Comparison of ENCODE assay signal across 16 cellular contexts in the genomic region with DNA sequence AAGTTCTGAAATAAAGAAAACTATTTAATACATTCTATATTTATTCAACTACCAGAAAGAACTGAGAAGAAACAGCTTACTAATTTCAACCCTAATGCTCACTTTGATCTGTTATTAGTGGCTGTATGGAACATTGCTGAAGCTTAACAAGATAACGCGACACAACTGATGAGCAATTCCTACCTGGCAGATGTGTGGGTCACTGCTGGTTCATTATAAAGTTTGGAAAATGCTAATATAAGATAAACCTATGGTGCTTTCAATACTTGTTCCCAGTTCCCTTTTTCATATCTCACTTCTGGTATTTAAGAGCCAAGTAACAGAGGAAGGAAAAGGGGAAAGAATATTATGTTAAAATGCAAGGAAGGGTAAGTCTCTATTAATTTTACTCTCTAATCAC. TPM values are rescaled to one million over a fixed set of nuclear protein-coding genes. Genes with fewer than 3 reads are reported as not detected.
DNase-seq lines count a peak whose midpoint lies in the region; ATAC-seq, FAIRE-seq and TF ChIP-seq lines count a peak whose summit lies in the region.
"Had no signal": no experiment of that assay in that cellular context is flagged by ENCODE, and none has a peak within 500 bp of the region (broad histone marks: within the 10 kb centered on the region; RNA-seq: fewer than 3 reads in every experiment).

No MANE protein-coding gene starts in this region.

- ATAC-seq in GM21381 (IDR thresholded peaks at IDR 0.05; ENCODE audit: unreplicated experiment) (peak; percentile 57), HG03095 (IDR thresholded peaks at IDR 0.05; ENCODE audit: unreplicated experiment) (peak; percentile 44), WTC11 (no peak), HG03108 (IDR thresholded peaks at IDR 0.05; ENCODE audit: unreplicated experiment) (no peak), HG02970 (IDR thresholded peaks at IDR 0.05; ENCODE audit: low FRiP score, unreplicated experiment) (no peak)

- FAIRE-seq in GM12892 (lab: Jason Lieb, UNC) = peak; percentile 91
- FAIRE-seq: H54 had no signal

- CTCF ChIA-PET in WTC11 (lab: Charles Lee) = interaction anchor here (1.0 to 1.3 kb wide), 3 partner anchors 15 to 217 kb away, joined by 3 to 5 read pairs (median 4); no protein-coding TSS in a partner anchor

- H3K36me3 Mint-ChIP-seq in WTC11 = peaks cover 82% of the 10 kb centered on the region

- peak overlapping the region; percentile 14; the same call in 1 of the 2 replicates for H3K4me3 Mint-ChIP-seq in WTC11
- H3K4me3 Mint-ChIP-seq: activated naive CD4-positive, alpha-beta T cell treated with anti-CD3 and anti-CD28 coated beads for 36 hours had no signal

- no peaks in the 10 kb centered on the region for H3K9me3 Mint-ChIP-seq in WTC11

- H3K27ac Mint-ChIP-seq in WTC11 = no peak overlapping the region
- H3K27ac Mint-ChIP-seq: activated naive CD4-positive, alpha-beta T cell treated with anti-CD3 and anti-CD28 coated beads for 36 hours had no signal

- no peaks in the 10 kb centered on the region for H3K27me3 Mint-ChIP-seq in WTC11 (ENCODE audit: low read depth)

- POLR2A ChIA-PET in WTC11 (lab: Charles Lee) = interaction anchor here (0.6 to 1.4 kb wide), 3 partner anchors 11 to 32 kb away, joined by 3 to 10 read pairs (median 3); partner anchors contain the start of gene CTSC

- DNase-seq in GM12892 (ENCODE audit: insufficient read length) (no peak), WTC11 (ENCODE audit: low spot score) (no peak), hypothalamus (lab: John Stamatoyannopoulos, UW) (no peak), GM10266 (ENCODE audit: extremely low spot score) (no peak)
- DNase-seq: activated naive CD4-positive, alpha-beta T cell treated with anti-CD3 and anti-CD28 coated beads for 36 hours; cortex of kidney; posterior cingulate gyrus; RPMI8226; stimulated activated CD4-positive, alpha-beta T cell treated with anti-CD3 and anti-CD28 coated beads, Interleukin-1b, Interleukin-23, amount 100 ng/mL, for 48 hours; stomach; WERI-Rb-1 had no signal

- TF ChIP-seq CTCF in WTC11 (IDR thresholded peaks at IDR 0.05) (no peak), GM10266 (IDR thresholded peaks at IDR 0.05; ENCODE audit: control insufficient read depth, insufficient read depth, low read depth, missing control alignments) (no peak)

- H3K4me1 Mint-ChIP-seq in WTC11 = peaks cover 96% of the 10 kb centered on the region

- no peak; the same call in 1 of the 2 replicates for TF ChIP-seq POLR2A in GM12892 (IDR thresholded peaks at IDR 0.05; ENCODE audit: low read depth, low read length)

TF ChIP-seq in WTC11, 78 proteins besides CTCF, POLR2A, EP300 and RAD21:
- TF ChIP-seq, protein P1, sequence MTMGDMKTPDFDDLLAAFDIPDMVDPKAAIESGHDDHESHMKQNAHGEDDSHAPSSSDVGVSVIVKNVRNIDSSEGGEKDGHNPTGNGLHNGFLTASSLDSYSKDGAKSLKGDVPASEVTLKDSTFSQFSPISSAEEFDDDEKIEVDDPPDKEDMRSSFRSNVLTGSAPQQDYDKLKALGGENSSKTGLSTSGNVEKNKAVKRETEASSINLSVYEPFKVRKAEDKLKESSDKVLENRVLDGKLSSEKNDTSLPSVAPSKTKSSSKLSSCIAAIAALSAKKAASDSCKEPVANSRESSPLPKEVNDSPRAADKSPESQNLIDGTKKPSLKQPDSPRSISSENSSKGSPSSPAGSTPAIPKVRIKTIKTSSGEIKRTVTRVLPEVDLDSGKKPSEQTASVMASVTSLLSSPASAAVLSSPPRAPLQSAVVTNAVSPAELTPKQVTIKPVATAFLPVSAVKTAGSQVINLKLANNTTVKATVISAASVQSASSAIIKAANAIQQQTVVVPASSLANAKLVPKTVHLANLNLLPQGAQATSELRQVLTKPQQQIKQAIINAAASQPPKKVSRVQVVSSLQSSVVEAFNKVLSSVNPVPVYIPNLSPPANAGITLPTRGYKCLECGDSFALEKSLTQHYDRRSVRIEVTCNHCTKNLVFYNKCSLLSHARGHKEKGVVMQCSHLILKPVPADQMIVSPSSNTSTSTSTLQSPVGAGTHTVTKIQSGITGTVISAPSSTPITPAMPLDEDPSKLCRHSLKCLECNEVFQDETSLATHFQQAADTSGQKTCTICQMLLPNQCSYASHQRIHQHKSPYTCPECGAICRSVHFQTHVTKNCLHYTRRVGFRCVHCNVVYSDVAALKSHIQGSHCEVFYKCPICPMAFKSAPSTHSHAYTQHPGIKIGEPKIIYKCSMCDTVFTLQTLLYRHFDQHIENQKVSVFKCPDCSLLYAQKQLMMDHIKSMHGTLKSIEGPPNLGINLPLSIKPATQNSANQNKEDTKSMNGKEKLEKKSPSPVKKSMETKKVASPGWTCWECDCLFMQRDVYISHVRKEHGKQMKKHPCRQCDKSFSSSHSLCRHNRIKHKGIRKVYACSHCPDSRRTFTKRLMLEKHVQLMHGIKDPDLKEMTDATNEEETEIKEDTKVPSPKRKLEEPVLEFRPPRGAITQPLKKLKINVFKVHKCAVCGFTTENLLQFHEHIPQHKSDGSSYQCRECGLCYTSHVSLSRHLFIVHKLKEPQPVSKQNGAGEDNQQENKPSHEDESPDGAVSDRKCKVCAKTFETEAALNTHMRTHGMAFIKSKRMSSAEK (CRISPR knock-in tag; IDR thresholded peaks at IDR 0.05; ENCODE audit: borderline replicate concordance) = no peak
- TF ChIP-seq IRF2 (CRISPR knock-in tag; IDR thresholded peaks at IDR 0.05; ENCODE audit: borderline replicate concordance, low read depth) (no peak), SMAD4 (CRISPR knock-in tag; IDR thresholded peaks at IDR 0.05) (no peak), NFE2L1 (CRISPR knock-in tag; IDR thresholded peaks at IDR 0.05) (no peak), NR1H2 (CRISPR knock-in tag; IDR thresholded peaks at IDR 0.05) (no peak), ETV6 (CRISPR knock-in tag; IDR thresholded peaks at IDR 0.05) (no peak), ESRRA (CRISPR knock-in tag; IDR thresholded peaks at IDR 0.05; ENCODE audit: borderline replicate concordance) (no peak), AFF4 (CRISPR knock-in tag; IDR thresholded peaks at IDR 0.05; ENCODE audit: borderline replicate concordance) (no peak), ZNF396 (CRISPR knock-in tag; IDR thresholded peaks at IDR 0.05; ENCODE audit: borderline replicate concordance) (no peak), CREM (CRISPR knock-in tag; IDR thresholded peaks at IDR 0.05) (no peak), RORB (CRISPR knock-in tag; IDR thresholded peaks at IDR 0.05) (no peak)
- TF ChIP-seq, protein P2, sequence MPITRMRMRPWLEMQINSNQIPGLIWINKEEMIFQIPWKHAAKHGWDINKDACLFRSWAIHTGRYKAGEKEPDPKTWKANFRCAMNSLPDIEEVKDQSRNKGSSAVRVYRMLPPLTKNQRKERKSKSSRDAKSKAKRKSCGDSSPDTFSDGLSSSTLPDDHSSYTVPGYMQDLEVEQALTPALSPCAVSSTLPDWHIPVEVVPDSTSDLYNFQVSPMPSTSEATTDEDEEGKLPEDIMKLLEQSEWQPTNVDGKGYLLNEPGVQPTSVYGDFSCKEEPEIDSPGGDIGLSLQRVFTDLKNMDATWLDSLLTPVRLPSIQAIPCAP (CRISPR knock-in tag; IDR thresholded peaks at IDR 0.05) = no peak
- TF ChIP-seq, protein P3, sequence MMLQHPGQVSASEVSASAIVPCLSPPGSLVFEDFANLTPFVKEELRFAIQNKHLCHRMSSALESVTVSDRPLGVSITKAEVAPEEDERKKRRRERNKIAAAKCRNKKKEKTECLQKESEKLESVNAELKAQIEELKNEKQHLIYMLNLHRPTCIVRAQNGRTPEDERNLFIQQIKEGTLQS (CRISPR knock-in tag; conservative IDR thresholded peaks at IDR 0.05) = no peak
- TF ChIP-seq, protein P4, sequence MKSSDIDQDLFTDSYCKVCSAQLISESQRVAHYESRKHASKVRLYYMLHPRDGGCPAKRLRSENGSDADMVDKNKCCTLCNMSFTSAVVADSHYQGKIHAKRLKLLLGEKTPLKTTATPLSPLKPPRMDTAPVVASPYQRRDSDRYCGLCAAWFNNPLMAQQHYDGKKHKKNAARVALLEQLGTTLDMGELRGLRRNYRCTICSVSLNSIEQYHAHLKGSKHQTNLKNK (CRISPR knock-in tag; IDR thresholded peaks at IDR 0.05) = no peak

RNA-seq across cellular contexts. Expression of gene CTSC, which starts 10.5 kb away (rescaled TPM):
- 125 TPM for polyA plus RNA-seq in GM12892 (2012; ENCODE audit: missing spikeins)
- 269 to 299 TPM (median 293 TPM) in 3 replicates for total RNA-seq in WTC11 (2021)

Comparison
In these comparisons a context has a peak if more than half of its experiments do, and no peak if none do; other contexts are left out.
1. ATAC-seq: peak in GM21381 (single experiment) and HG03095 (single experiment); none in WTC11 (single experiment), HG03108 (single experiment) and HG02970 (single experiment).